26 cellular contexts compared by ENCODE assay signal in genomic region chr5:174745495-174745894, GRCh38. TPM values are rescaled to one million over a fixed set of nuclear protein-coding genes. Genes with fewer than 3 reads are reported as not detected.
A peak's percentile ranks its signal among the peaks of the same experiment; 100 is the strongest.
DNase-seq lines count a peak whose midpoint lies in the region; ATAC-seq and TF ChIP-seq lines count a peak whose summit lies in the region.
"Had no signal": no experiment of that assay in that cellular context is flagged by ENCODE, and none has a peak within 500 bp of the region (broad histone marks: within the 10 kb centered on the region; RNA-seq: fewer than 3 reads in every experiment).

No MANE protein-coding gene starts in this region.

- TF ChIP-seq CTCF in cardiac muscle cell (IDR thresholded peaks at IDR 0.05; ENCODE audit: low read depth, low read length) (no peak), heart right ventricle (IDR thresholded peaks at IDR 0.05) (no peak), neural progenitor cell (IDR thresholded peaks at IDR 0.05) (no peak), WERI-Rb-1 (IDR thresholded peaks at IDR 0.05; ENCODE audit: low read depth, low read length) (no peak)

- H3K9me3 ChIP-seq in cardiac muscle cell (ENCODE audit: low read depth), result no peaks in the 10 kb centered on the region
- H3K9me3 ChIP-seq in heart right ventricle, result no peaks in the 10 kb centered on the region
- H3K9me3 ChIP-seq in neural progenitor cell (ENCODE audit: low read depth), result no peaks in the 10 kb centered on the region
- H3K9me3 ChIP-seq in WERI-Rb-1 (ENCODE audit: severe bottlenecking), result no peaks in the 10 kb centered on the region
- H3K9me3 ChIP-seq: BE2C, SJCRH30 had no signal

- peak overlapping the region; percentile 6 for H3K4me2 ChIP-seq in neural progenitor cell

- H3K4me3 Mint-ChIP-seq in neural progenitor cell, result no peak overlapping the region
- H3K4me3 Mint-ChIP-seq in T-helper 2 cell treated with Interferon-gamma antibody and Interleukin-4, amounts not matched to agents 5 μg/mL and 100 μg/mL, for 36 hours, result no peak overlapping the region
- H3K4me3 Mint-ChIP-seq: CD14-positive monocyte had no signal

- no peaks in the 10 kb centered on the region for H3K79me2 ChIP-seq in neural progenitor cell (ENCODE audit: low read depth)

- H3K4me1 ChIP-seq in cardiac muscle cell (ENCODE audit: low read depth) (peaks cover 13% of the 10 kb centered on the region), heart right ventricle (no peaks in the 10 kb centered on the region), neural progenitor cell (peaks cover 13% of the 10 kb centered on the region)
- H3K4me1 ChIP-seq: BE2C, SJCRH30 had no signal

- no peak overlapping the region for H3K9ac ChIP-seq in neural progenitor cell

- peaks cover 2% of the 10 kb centered on the region for H3K36me3 Mint-ChIP-seq in neural progenitor cell
- no peaks in the 10 kb centered on the region for H3K36me3 Mint-ChIP-seq in T-helper 2 cell treated with Interferon-gamma antibody and Interleukin-4, amounts not matched to agents 5 μg/mL and 100 μg/mL, for 36 hours (ENCODE audit: low read depth)
- H3K36me3 Mint-ChIP-seq: CD14-positive monocyte had no signal

- H3K27me3 ChIP-seq in cardiac muscle cell, result peaks cover 38% of the 10 kb centered on the region
- H3K27me3 ChIP-seq in heart right ventricle, result peaks cover 3 to 82% (median 57%) of the 10 kb centered on the region in 7 donors
- peaks cover 68% of the 10 kb centered on the region for H3K27me3 ChIP-seq in neural progenitor cell
- H3K27me3 ChIP-seq in WERI-Rb-1 (ENCODE audit: insufficient read depth, low read depth, severe bottlenecking), result peaks cover 64% of the 10 kb centered on the region

- H4K20me1 ChIP-seq in neural progenitor cell (ENCODE audit: low read depth), result no peaks in the 10 kb centered on the region

- no peak overlapping the region for H3K4me3 ChIP-seq in cardiac muscle cell
- H3K4me3 ChIP-seq in heart right ventricle, result no peak overlapping the region
- H3K4me3 ChIP-seq in neural progenitor cell, result no peak overlapping the region
- H3K4me3 ChIP-seq in WERI-Rb-1 (ENCODE audit: low read depth, low read length), result no peak overlapping the region
- H3K4me3 ChIP-seq: SJCRH30 had no signal

- H3K36me3 ChIP-seq in cardiac muscle cell (no peaks in the 10 kb centered on the region), heart right ventricle (no peaks in the 10 kb centered on the region), neural progenitor cell (no peaks in the 10 kb centered on the region), WERI-Rb-1 (no peaks in the 10 kb centered on the region)
- H3K36me3 ChIP-seq: BE2C, SJCRH30 had no signal

- H3K4me1 Mint-ChIP-seq in neural progenitor cell, result peaks cover 27% of the 10 kb centered on the region
- no peaks in the 10 kb centered on the region for H3K4me1 Mint-ChIP-seq in T-helper 2 cell treated with Interferon-gamma antibody and Interleukin-4, amounts not matched to agents 5 μg/mL and 100 μg/mL, for 36 hours (ENCODE audit: low read depth)
- H3K4me1 Mint-ChIP-seq: CD14-positive monocyte had no signal

- H2AFZ ChIP-seq in neural progenitor cell (replicated peaks), result no peak overlapping the region

- peaks cover 23% of the 10 kb centered on the region for H3K27me3 Mint-ChIP-seq in neural progenitor cell (ENCODE audit: insufficient read depth, low read depth)
- peaks cover 21% of the 10 kb centered on the region for H3K27me3 Mint-ChIP-seq in T-helper 2 cell treated with Interferon-gamma antibody and Interleukin-4, amounts not matched to agents 5 μg/mL and 100 μg/mL, for 36 hours (ENCODE audit: low read depth)

- peaks cover 5% of the 10 kb centered on the region for H3K9me3 Mint-ChIP-seq in neural progenitor cell
- peaks cover 11% of the 10 kb centered on the region for H3K9me3 Mint-ChIP-seq in T-helper 2 cell treated with Interferon-gamma antibody and Interleukin-4, amounts not matched to agents 5 μg/mL and 100 μg/mL, for 36 hours

- 27 to 36% methylated on average over 7 of the region's 7 CpGs for WGBS in heart right ventricle, 2 donors

- H3F3A ChIP-seq in neural progenitor cell (ENCODE audit: low read depth), result peaks cover 4% of the 10 kb centered on the region

- H3K27ac Mint-ChIP-seq in neural progenitor cell, result peak overlapping the region; percentile 61
- no peak overlapping the region for H3K27ac Mint-ChIP-seq in T-helper 2 cell treated with Interferon-gamma antibody and Interleukin-4, amounts not matched to agents 5 μg/mL and 100 μg/mL, for 36 hours
- H3K27ac Mint-ChIP-seq: CD14-positive monocyte had no signal

- intact Hi-C loops in heart right ventricle (cut with DNase I), result no loop called here

- DNase-seq in cardiac muscle cell (ENCODE audit: low read depth in 1 of 2, low spot score in 1 of 2) (peak in 1 of 2 donors; percentile 81), heart right ventricle (no peak), kidney tubule cell (ENCODE audit: low spot score) (peak; percentile 29), neural progenitor cell (ENCODE audit: low spot score) (peak; percentile 33), DMS 273 treated with DMSO at 0.1 percent for 48 hours (lab: John Stamatoyannopoulos, UW) (no peak), WERI-Rb-1 (no peak), anterior cingulate cortex (lab: John Stamatoyannopoulos, UW) (no peak)
- DNase-seq in T-helper 2 cell treated with Interferon-gamma antibody and Interleukin-4, amounts not matched to agents 5 μg/mL and 100 μg/mL, for 36 hours (ENCODE audit: low spot score), result no peak
- DNase-seq: BE2C; Calu3; DMS153; DND-41; H7; KBM-7; NCI-H1105 treated with DMSO at 0.1 percent for 48 hours; NCI-H146; NCI-H2029; NCI-H446 treated with DMSO at 0.1 percent for 48 hours; NCI-H526; NCI-H82; NK-92 treated with Interleukin-12 subunit alpha and Interleukin-12 subunit beta, amount 100 ng/mL, for 24 hours; PC-3; SJCRH30 had no signal

- peak overlapping the region; percentile 31 for H3K27ac ChIP-seq in cardiac muscle cell
- no peak overlapping the region for H3K27ac ChIP-seq in heart right ventricle
- H3K27ac ChIP-seq in neural progenitor cell, result no peak overlapping the region
- no peak overlapping the region for H3K27ac ChIP-seq in WERI-Rb-1
- H3K27ac ChIP-seq: 22Rv1, SJCRH30 had no signal

- no peak for ATAC-seq in heart right ventricle
- ATAC-seq: PC-3, Right ventricle myocardium inferior had no signal

RNA-seq across cellular contexts. Expression of gene MSX2, which starts 21.1 kb away (rescaled TPM):
- total RNA-seq in cardiac muscle cell, result 104 and 125 TPM in 2 replicates
- 91.8 and 123 TPM in 2 replicates for polyA plus RNA-seq in cardiac muscle cell
- total RNA-seq in heart right ventricle, result 1 to 10 TPM in 9 of 10 donors, under 1 TPM in 1; 0.74 to 2.1 (median 1.5) TPM
- under 1 TPM; 0.43 to 0.80 TPM for polyA plus RNA-seq in heart right ventricle
- total RNA-seq in neural progenitor cell (ENCODE audit: low replicate concordance), result 0.30 and 0.93 TPM in 2 replicates

Comparison
In these comparisons a context has a peak if more than half of its experiments do, and no peak if none do; other contexts are left out.
1. RNA of gene MSX2, which starts 21.1 kb away (total RNA-seq): 104 to 125 TPM in cardiac muscle cell; 0.74 to 2.1 TPM in heart right ventricle and 0.30 to 0.93 TPM in neural progenitor cell; every median in the first group is over 10 times any median in the second.
2. DNase-seq: peak in kidney tubule cell (single experiment) and neural progenitor cell (single experiment); none in heart right ventricle (0 of 2), T-helper 2 cell treated with Interferon-gamma antibody and Interleukin-4, amounts not matched to agents 5 μg/mL and 100 μg/mL, for 36 hours (single experiment), DMS 273 treated with DMSO at 0.1 percent for 48 hours (single experiment), WERI-Rb-1 (single experiment) and anterior cingulate cortex (0 of 58).